Comparison of ENCODE assay signal across 8 cellular contexts in genomic region chr7:74788369-74789150, GRCh38. TPM values are rescaled to one million over a fixed set of nuclear protein-coding genes. Genes with fewer than 3 reads are reported as not detected.
DNase-seq lines count a peak whose midpoint lies in the region; ATAC-seq and TF ChIP-seq lines count a peak whose summit lies in the region.
"Not testable (repeated sequence)": the region's sequence is repeated elsewhere in the genome, so short reads cannot be mapped to it uniquely, and the experiment has no call there.

No MANE protein-coding gene starts in this region.

- TF ChIP-seq CTCF in GM12865 (IDR thresholded peaks at IDR 0.05; ENCODE audit: insufficient read depth, low read depth, low read length, missing control alignments); fibroblast of villous mesenchyme (IDR thresholded peaks at IDR 0.05; ENCODE audit: insufficient read depth, low read depth, low read length): not testable (repeated sequence)

- DNase-seq in GM12865 (ENCODE audit: low read depth) (peak; percentile 91), NCI-H1417 treated with DMSO at 0.1 percent for 48 hours (lab: John Stamatoyannopoulos, UW) (peak; percentile 67), SK-N-DZ (ENCODE audit: low spot score) (peak; percentile 87), activated gamma-delta T cell (lab: John Stamatoyannopoulos, UW) (peak; percentile 83), fibroblast of villous mesenchyme (ENCODE audit: low read depth) (peak; percentile 86), non-pigmented ciliary epithelial cell (ENCODE audit: low read depth) (peak; percentile 31)
- DNase-seq in stimulated activated naive CD4-positive, alpha-beta T cell treated with Interleukin-2 at 50 U/mL for 16 hours (lab: John Stamatoyannopoulos, UW) = peak; percentile 86

- peak; percentile 88 for ATAC-seq in HG02852 (IDR thresholded peaks at IDR 0.05; ENCODE audit: unreplicated experiment)

- H3K4me3 ChIP-seq in GM12865 (ENCODE audit: low read depth, low read length) = not testable (repeated sequence)
- H3K4me3 ChIP-seq in fibroblast of villous mesenchyme (ENCODE audit: low read depth, low read length) = peak overlapping the region; percentile 25

RNA-seq across cellular contexts. Expression of gene NCF1, which starts 14.7 kb away (rescaled TPM):
- polyA plus RNA-seq in SK-N-DZ (2014; cell fraction: cytosol; rRNA removed) = not detected in 2 replicates
- not detected in 2 replicates for polyA plus RNA-seq in SK-N-DZ (2014; cell fraction: nucleus; rRNA removed)
- under 0.01 TPM in 1 of 2 replicates, not detected in the other for total RNA-seq in fibroblast of villous mesenchyme

Comparison
In these comparisons a context has a peak if more than half of its experiments do, and no peak if none do; other contexts are left out.
1. DNase-seq: peak in every context shown above with its lines; median percentile 91 in GM12865; 87 in SK-N-DZ; 86 in fibroblast of villous mesenchyme; 86 in stimulated activated naive CD4-positive, alpha-beta T cell treated with Interleukin-2 at 50 U/mL for 16 hours; 83 in activated gamma-delta T cell; 67 in NCI-H1417 treated with DMSO at 0.1 percent for 48 hours; 31 in non-pigmented ciliary epithelial cell.